8 cellular contexts compared by ENCODE assay signal in genomic region chr19:35142531-35143230, GRCh38. TPM values are rescaled to one million over a fixed set of nuclear protein-coding genes. Genes with fewer than 3 reads are reported as not detected.
DNase-seq lines count a peak whose midpoint lies in the region; ATAC-seq and FAIRE-seq lines count a peak whose summit lies in the region.

No MANE protein-coding gene starts in this region.

- peaks cover 29% of the 10 kb centered on the region for H3K4me1 Mint-ChIP-seq in activated naive CD8-positive, alpha-beta T cell treated with anti-CD3 and anti-CD28 coated beads, Interleukin-2, amount 50 U/mL, for 24 hours

- no peak overlapping the region for H3K27ac Mint-ChIP-seq in activated naive CD8-positive, alpha-beta T cell treated with anti-CD3 and anti-CD28 coated beads, Interleukin-2, amount 50 U/mL, for 24 hours

- ATAC-seq in activated naive CD8-positive, alpha-beta T cell treated with anti-CD3 and anti-CD28 coated beads, Interleukin-2, amount 50 U/mL, for 24 hours = no peak
- no peak for ATAC-seq in GM21360 (IDR thresholded peaks at IDR 0.05; ENCODE audit: unreplicated experiment)

- peaks cover 15% of the 10 kb centered on the region for H3K27me3 Mint-ChIP-seq in activated naive CD8-positive, alpha-beta T cell treated with anti-CD3 and anti-CD28 coated beads, Interleukin-2, amount 50 U/mL, for 24 hours

- H3K9me3 Mint-ChIP-seq in activated naive CD8-positive, alpha-beta T cell treated with anti-CD3 and anti-CD28 coated beads, Interleukin-2, amount 50 U/mL, for 24 hours = no peaks in the 10 kb centered on the region

- DNase-seq in 8988T (peak; percentile 81), GM19239 (ENCODE audit: insufficient read length, low spot score) (no peak), T follicular helper cell (ENCODE audit: low read depth) (peak; percentile 59), iPS-NIHi11 (ENCODE audit: low spot score) (peak; percentile 76), G401 (ENCODE audit: low spot score) (no peak)
- DNase-seq in activated naive CD8-positive, alpha-beta T cell treated with anti-CD3 and anti-CD28 coated beads, Interleukin-2, amount 50 U/mL, for 24 hours = peak; percentile 75
- peak; percentile 64 to 67 for DNase-seq in stimulated activated CD4-positive, alpha-beta T cell treated with anti-CD3 and anti-CD28 coated beads, Interleukin-4, amount 100 ng/mL, for 4 hours

- in situ Hi-C loops in G401 (cut with HindIII; ENCODE audit: low sequenced_read_pairs) = no loop called here

- H3K36me3 Mint-ChIP-seq in activated naive CD8-positive, alpha-beta T cell treated with anti-CD3 and anti-CD28 coated beads, Interleukin-2, amount 50 U/mL, for 24 hours (ENCODE audit: low read depth) = no peaks in the 10 kb centered on the region

- H3K4me3 Mint-ChIP-seq in activated naive CD8-positive, alpha-beta T cell treated with anti-CD3 and anti-CD28 coated beads, Interleukin-2, amount 50 U/mL, for 24 hours = peak overlapping the region; percentile 80

- peak; percentile 73 for FAIRE-seq in GM19239 (lab: Jason Lieb, UNC)

RNA-seq across cellular contexts. Expression of gene FXYD7, which starts 0.4 kb away (rescaled TPM):
- total RNA-seq in G401 (2014; rRNA removed; shearing (Covaris generic)) = not detected in 2 replicates

RNA-seq across cellular contexts. Expression of gene FXYD1, which starts 4.1 kb away (rescaled TPM):
- total RNA-seq in G401 (2014; rRNA removed; shearing (Covaris generic)) = not detected in 2 replicates

RNA-seq across cellular contexts. Expression of gene LGI4, which starts 7.8 kb away (rescaled TPM):
- total RNA-seq in G401 (2014; rRNA removed; shearing (Covaris generic)) = 0.06 and 0.07 TPM in 2 replicates

RNA-seq across cellular contexts. Expression of gene FXYD5, which starts 11.9 kb away (rescaled TPM):
- not detected in 2 replicates for total RNA-seq in G401 (2014; rRNA removed; shearing (Covaris generic))

RNA-seq across cellular contexts. Expression of gene FXYD3, which starts 27.1 kb away (rescaled TPM):
- not detected in 2 replicates for total RNA-seq in G401 (2014; rRNA removed; shearing (Covaris generic))

Comparison
In these comparisons a context has a peak if more than half of its experiments do, and no peak if none do; other contexts are left out.
1. DNase-seq: peak in 8988T (single experiment), T follicular helper cell (single experiment), activated naive CD8-positive, alpha-beta T cell treated with anti-CD3 and anti-CD28 coated beads, Interleukin-2, amount 50 U/mL, for 24 hours (single experiment), iPS-NIHi11 (single experiment) and stimulated activated CD4-positive, alpha-beta T cell treated with anti-CD3 and anti-CD28 coated beads, Interleukin-4, amount 100 ng/mL, for 4 hours (2 of 2); none in GM19239 (single experiment) and G401 (single experiment).